25 cellular contexts compared by ENCODE assay signal in genomic region chr13:25839356-25839755, GRCh38.
DNase-seq lines count a peak whose midpoint lies in the region; ATAC-seq, FAIRE-seq and TF ChIP-seq lines count a peak whose summit lies in the region.
"Had no signal": no experiment of that assay in that cellular context is flagged by ENCODE, and none has a peak within 500 bp of the region (broad histone marks: within the 10 kb centered on the region; RNA-seq: fewer than 3 reads in every experiment).

No MANE protein-coding gene starts in this region.

- no peak overlapping the region for H3K27ac Mint-ChIP-seq in neural crest cell (ENCODE audit: unreplicated experiment)
- H3K27ac Mint-ChIP-seq: CD4-positive, CD25-positive, alpha-beta regulatory T cell; CD8-positive, alpha-beta memory T cell; HFFc6 had no signal

- no peak overlapping the region for H3K14ac ChIP-seq in H1 (ENCODE audit: insufficient read length)

- no peak overlapping the region for H3K4ac ChIP-seq in H1 (replicated peaks; ENCODE audit: insufficient read length, low read depth, low read length)

- H3K4me1 ChIP-seq in H1 (replicated peaks in 1 of 4; ENCODE audit: control insufficient read depth in 3 of 4, insufficient read depth in 4 of 4, low read length in 3 of 4) = no peaks in the 10 kb centered on the region
- no peaks in the 10 kb centered on the region for H3K4me1 ChIP-seq in Peyer's patch
- H3K4me1 ChIP-seq: BE2C had no signal

- no peak overlapping the region for H4K8ac ChIP-seq in H1 (ENCODE audit: extremely low read depth, insufficient read depth, low read length)

- peaks cover 38% of the 10 kb centered on the region for H3K4me1 Mint-ChIP-seq in neural crest cell
- H3K4me1 Mint-ChIP-seq: CD8-positive, alpha-beta memory T cell had no signal

- CTCF ChIA-PET in H1 (lab: Charles Lee; ENCODE audit: partially characterized antibody) = interaction anchor here (0.7 to 1.0 kb wide), 2 partner anchors 10 to 236 kb away, joined by 3 read pairs; no protein-coding TSS in a partner anchor

- H3K4me3 ChIP-seq in H1 (ENCODE audit: extremely low read depth in 1 of 4, insufficient read depth in 2 of 4, low read depth in 3 of 4, low read length in 4 of 4) = no peak overlapping the region
- no peak overlapping the region for H3K4me3 ChIP-seq in Peyer's patch
- H3K4me3 ChIP-seq: GM12878, GM23248 had no signal

- TF ChIP-seq RAD21 in H1 (IDR thresholded peaks at IDR 0.05 in 1 of 2, conservative IDR thresholded peaks at IDR 0.05 in 1 of 2; ENCODE audit: low read depth in 2 of 2, low read length in 2 of 2) = no peak

- no peak for TF ChIP-seq EP300 in H1 (IDR thresholded peaks at IDR 0.05; ENCODE audit: borderline replicate concordance in 1 of 2, low read depth in 2 of 2, low read length in 2 of 2)

- H3K27ac ChIP-seq in H1 (ENCODE audit: low read depth, low read length) = no peak overlapping the region
- no peak overlapping the region for H3K27ac ChIP-seq in Peyer's patch
- H3K27ac ChIP-seq: GM23248 had no signal

- H2AFZ ChIP-seq in H1 (ENCODE audit: low read length) = no peak overlapping the region
- H2AFZ ChIP-seq: GM23248 had no signal

- DNase-seq in H1 (ENCODE audit: low read depth in 1 of 2, low spot score in 2 of 2) (no peak), kidney glomerular epithelial cell (lab: John Stamatoyannopoulos, UW) (peak; percentile 62), neural crest cell (ENCODE audit: low read depth, low spot score) (no peak), Peyer's patch (no peak), HuH-7.5 (ENCODE audit: low spot score) (no peak), T-helper 9 cell (no peak)
- DNase-seq: ACHN; BE2C; C1 segment of cervical spinal cord; CD4-positive, CD25-positive, alpha-beta regulatory T cell; CD8-positive, alpha-beta memory T cell; COR-L47; DMS 273 treated with DMSO at 0.1 percent for 48 hours; DMS53; DND-41; EL; GM23248; HCEC 1CT; HFFc6 had no signal

- H3K27me3 Mint-ChIP-seq in neural crest cell (ENCODE audit: low read depth) = no peaks in the 10 kb centered on the region

- no peak overlapping the region for H3K23ac ChIP-seq in H1 (ENCODE audit: insufficient read length)

- H3K79me2 ChIP-seq in H1 (ENCODE audit: control insufficient read depth in 1 of 2, insufficient read depth in 2 of 2, low read length in 2 of 2) = no peaks in the 10 kb centered on the region

- H3K36me3 ChIP-seq in H1 (ENCODE audit: control insufficient read depth in 2 of 4, insufficient read depth in 4 of 4, low read length in 3 of 4) = no peaks in the 10 kb centered on the region
- no peaks in the 10 kb centered on the region for H3K36me3 ChIP-seq in Peyer's patch
- H3K36me3 ChIP-seq: BE2C had no signal

- H3K4me2 ChIP-seq in H1 (ENCODE audit: insufficient read depth in 1 of 2, low read depth in 2 of 2, low read length in 2 of 2) = no peak overlapping the region

- H2BK20ac ChIP-seq in H1 (ENCODE audit: low read length) = no peak overlapping the region

- H3K4me3 Mint-ChIP-seq in neural crest cell = peak overlapping the region; percentile 20
- H3K4me3 Mint-ChIP-seq: CD4-positive, CD25-positive, alpha-beta regulatory T cell; CD8-positive, alpha-beta memory T cell; HFFc6 had no signal

- H4K5ac ChIP-seq in H1 (ENCODE audit: insufficient read length, low read depth, low read length) = no peak overlapping the region

- H3K9me3 Mint-ChIP-seq in neural crest cell = peaks cover 2% of the 10 kb centered on the region
- H3K9me3 Mint-ChIP-seq: CD8-positive, alpha-beta memory T cell had no signal

- no peak overlapping the region for H2BK120ac ChIP-seq in H1 (replicated peaks; ENCODE audit: low read depth, low read length)

- H4K20me1 ChIP-seq in H1 (replicated peaks in 1 of 2; ENCODE audit: control insufficient read depth in 1 of 2, insufficient read depth in 2 of 2, low read length in 2 of 2) = no peaks in the 10 kb centered on the region

- no peak overlapping the region for H3K18ac ChIP-seq in H1 (ENCODE audit: extremely low read depth, low read length)

- TF ChIP-seq CTCF in H1 (IDR thresholded peaks at IDR 0.05; ENCODE audit: control extremely low read depth in 1 of 3, insufficient read depth in 1 of 3, low read depth in 1 of 3, low read length in 3 of 3) (no peak), neural crest cell (conservative IDR thresholded peaks at IDR 0.05) (no peak), Peyer's patch (IDR thresholded peaks at IDR 0.05) (no peak)

- no peak overlapping the region for H3K9ac ChIP-seq in H1 (replicated peaks in 1 of 4; ENCODE audit: extremely low read depth in 1 of 4, low read depth in 3 of 4, low read length in 3 of 4)
- H3K9ac ChIP-seq: GM23248 had no signal

- H2BK5ac ChIP-seq in H1 (ENCODE audit: low read depth, low read length) = no peak overlapping the region

- TF ChIP-seq POLR2A in H1 (IDR thresholded peaks at IDR 0.05; ENCODE audit: control extremely low read depth in 1 of 2, low read depth in 2 of 2, low read length in 2 of 2) = no peak
- no peak for TF ChIP-seq POLR2A in Peyer's patch (IDR thresholded peaks at IDR 0.05)

- H2BK12ac ChIP-seq in H1 (ENCODE audit: low read depth, low read length) = no peak overlapping the region

- ATAC-seq in GM18867 (IDR thresholded peaks at IDR 0.05; ENCODE audit: unreplicated experiment) = no peak
- ATAC-seq: GM12878, HepG2 had no signal

- no peak for FAIRE-seq in H1 (lab: Jason Lieb, UNC)
- FAIRE-seq: A204.1, GM12878, H54, HepG2, HTR-8/SVneo had no signal

- H4K91ac ChIP-seq in H1 (replicated peaks; ENCODE audit: insufficient read length, low read length) = no peak overlapping the region

- H3K36me3 Mint-ChIP-seq in neural crest cell (ENCODE audit: low read depth) = no peaks in the 10 kb centered on the region
- H3K36me3 Mint-ChIP-seq: CD8-positive, alpha-beta memory T cell had no signal

- no peak overlapping the region for H2BK15ac ChIP-seq in H1 (ENCODE audit: low read length)

- WGBS in H1 (ENCODE audit: extremely low coverage in 1 of 2, insufficient coverage in 1 of 2, insufficient read length in 1 of 2, insufficient replicate concordance in 2 of 2, low coverage in 1 of 2, low lambda C conversion rate in 2 of 2, missing lambda C conversion rate in 1 of 2), 2 experiments = 93% methylated on average over 8 of the region's 8 CpGs; no CpG with 5 or more reads in 1 of the 2 experiments

- no peaks in the 10 kb centered on the region for H3K79me1 ChIP-seq in H1 (ENCODE audit: low read depth, low read length)

- H3K27me3 ChIP-seq in H1 (replicated peaks in 1 of 4; ENCODE audit: control insufficient read depth in 3 of 4, extremely low read depth in 1 of 4, insufficient read depth in 3 of 4, low read length in 3 of 4) = no peaks in the 10 kb centered on the region
- no peaks in the 10 kb centered on the region for H3K27me3 ChIP-seq in Peyer's patch
- H3K27me3 ChIP-seq: BE2C had no signal

- peak overlapping the region; percentile 11 for H3K56ac ChIP-seq in H1 (replicated peaks; ENCODE audit: insufficient read length, low read depth, low read length)

- H2AK5ac ChIP-seq in H1 (ENCODE audit: low read depth, low read length) = no peak overlapping the region

- no peaks in the 10 kb centered on the region for H3K9me3 ChIP-seq in H1 (ENCODE audit: insufficient read depth in 2 of 2, low read depth in 1 of 2, low read length in 1 of 2)
- no peaks in the 10 kb centered on the region for H3K9me3 ChIP-seq in Peyer's patch
- H3K9me3 ChIP-seq: BE2C had no signal

- H3K23me2 ChIP-seq in H1 (ENCODE audit: low read depth, low read length) = no peaks in the 10 kb centered on the region

- POLR2A ChIA-PET in H1 (lab: Charles Lee; ENCODE audit: partially characterized antibody) = no interaction called here

TF ChIP-seq in H1, 55 proteins besides CTCF, POLR2A, EP300 and RAD21:
- TF ChIP-seq YY1 (IDR thresholded peaks at IDR 0.05; ENCODE audit: low read depth, low read length) = no peak
- TF ChIP-seq GABPA (IDR thresholded peaks at IDR 0.05; ENCODE audit: borderline replicate concordance, insufficient read depth, low read length) = no peak
- no peak for TF ChIP-seq TBP (IDR thresholded peaks at IDR 0.05; ENCODE audit: low read depth, low read length)
- TF ChIP-seq ASH2L (IDR thresholded peaks at IDR 0.05; ENCODE audit: low read length) = no peak
- TF ChIP-seq SP1 (IDR thresholded peaks at IDR 0.05; ENCODE audit: low read depth, low read length) = no peak
- no peak for TF ChIP-seq HDAC6 (IDR thresholded peaks at IDR 0.05; ENCODE audit: low read depth, low read length)
- no peak for TF ChIP-seq CTBP2 (IDR thresholded peaks at IDR 0.05; ENCODE audit: borderline replicate concordance, insufficient read depth, insufficient read length, low read length)
- no peak for TF ChIP-seq TAF1 (IDR thresholded peaks at IDR 0.05; ENCODE audit: low read depth, low read length)
- no peak for TF ChIP-seq GTF2F1 (IDR thresholded peaks at IDR 0.05; ENCODE audit: borderline replicate concordance, low read depth, low read length)
- TF ChIP-seq TEAD4 (IDR thresholded peaks at IDR 0.05; ENCODE audit: low read depth, low read length) = no peak
- TF ChIP-seq TCF12 (IDR thresholded peaks at IDR 0.05; ENCODE audit: low read depth, low read length) = no peak
